10 cellular contexts compared by ENCODE assay signal in the genomic region with DNA sequence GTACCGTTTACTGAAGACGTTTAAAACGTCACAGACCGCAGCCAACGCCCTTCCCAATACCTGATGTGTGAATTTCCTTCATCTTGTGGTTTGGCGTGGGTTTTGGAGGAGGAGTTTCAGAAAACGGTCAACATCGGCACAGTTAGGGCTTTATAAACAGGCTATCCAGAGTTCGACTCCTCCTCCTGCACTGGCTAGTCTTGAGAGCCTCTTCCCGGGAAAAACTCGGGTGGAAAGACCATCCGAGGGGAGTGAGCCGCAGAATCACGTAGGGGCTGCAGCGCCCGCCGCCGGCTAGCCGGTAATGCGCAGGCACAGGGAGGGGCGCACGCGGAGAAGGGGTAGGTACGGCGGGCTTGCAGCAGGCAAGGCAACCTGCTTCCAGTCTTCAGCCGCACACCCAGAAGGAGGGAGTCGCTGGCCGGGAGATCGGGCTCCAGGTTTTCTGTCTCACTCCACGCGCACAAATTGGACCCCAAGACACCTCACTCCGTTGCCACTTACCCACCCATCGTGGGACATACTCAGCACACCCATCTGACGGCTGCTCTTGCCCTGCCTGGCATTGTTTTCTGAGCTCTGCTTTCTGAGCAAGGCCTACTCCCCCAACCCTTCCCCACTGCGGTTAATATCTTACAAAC. TPM values are rescaled to one million over a fixed set of nuclear protein-coding genes. Genes with fewer than 3 reads are reported as not detected.
DNase-seq lines count a peak whose midpoint lies in the region; ATAC-seq and TF ChIP-seq lines count a peak whose summit lies in the region.
"Had no signal": no experiment of that assay in that cellular context is flagged by ENCODE, and none has a peak within 500 bp of the region (broad histone marks: within the 10 kb centered on the region; RNA-seq: fewer than 3 reads in every experiment).

No MANE protein-coding gene starts in this region.

- peaks cover 0 to 6% of the 10 kb centered on the region in 2 donors for H3K27me3 ChIP-seq in tibial nerve
- H3K27me3 ChIP-seq in HAP-1 (ENCODE audit: low read depth): no peaks in the 10 kb centered on the region

- H3K9me3 ChIP-seq in tibial nerve (peaks cover 0 to 23% (median 5%) of the 10 kb centered on the region in 4 donors), HAP-1 (no peaks in the 10 kb centered on the region)

- H3K4me3 ChIP-seq in tibial nerve: peak overlapping the region; percentile 5 to 39 (median 20)
- no peak overlapping the region for H3K4me3 ChIP-seq in HAP-1

- peak overlapping the region; percentile 75 for H3K27ac Mint-ChIP-seq in activated naive CD4-positive, alpha-beta T cell treated with anti-CD3 and anti-CD28 coated beads, Interleukin-2, amount 10 ng/mL, durations not matched to agents 7 days and 5 days
- peak overlapping the region; percentile 73 for H3K27ac Mint-ChIP-seq in dendritic cell treated with granulocyte-macrophage colony-stimulating factor and Interleukin-4, amounts not matched to agents 40 ng/mL and 50 ng/mL, for 4 days
- H3K27ac Mint-ChIP-seq in memory B cell: no peak overlapping the region

- peaks cover 12% of the 10 kb centered on the region for H3K27me3 Mint-ChIP-seq in activated naive CD4-positive, alpha-beta T cell treated with anti-CD3 and anti-CD28 coated beads, Interleukin-2, amount 10 ng/mL, durations not matched to agents 7 days and 5 days
- H3K27me3 Mint-ChIP-seq in dendritic cell treated with granulocyte-macrophage colony-stimulating factor and Interleukin-4, amounts not matched to agents 40 ng/mL and 50 ng/mL, for 4 days: peaks cover 4% of the 10 kb centered on the region
- peaks cover 12% of the 10 kb centered on the region for H3K27me3 Mint-ChIP-seq in memory B cell

- CTCF ChIA-PET in activated naive CD4-positive, alpha-beta T cell treated with anti-CD3 and anti-CD28 coated beads, Interleukin-2, amount 10 ng/mL, durations not matched to agents 7 days and 5 days (lab: Charles Lee): interaction anchor here (1.1 to 1.7 kb wide), 3 partner anchors 84 to 92 kb away, joined by 3 to 6 read pairs (median 4); partner anchors contain the start of genes BLZF1 and NME7

- ATAC-seq in memory B cell (ENCODE audit: low read depth) (peak; percentile 29), HG03521 (IDR thresholded peaks at IDR 0.05; ENCODE audit: unreplicated experiment) (no peak), HG02623 (IDR thresholded peaks at IDR 0.05; ENCODE audit: unreplicated experiment) (no peak)
- ATAC-seq: activated CD4-positive, CD25-positive, alpha-beta regulatory T cell treated with anti-CD3 and anti-CD28 coated beads, Interleukin-2, amount 50 U/mL, for 24 hours had no signal

- H3K36me3 ChIP-seq in tibial nerve (peaks cover 0 to 2% (median 0%) of the 10 kb centered on the region in 3 donors), HAP-1 (replicated peaks) (peaks cover under 1% of the 10 kb centered on the region; the same call in 1 of the 2 replicates)

- intact Hi-C loops in dendritic cell treated with granulocyte-macrophage colony-stimulating factor and Interleukin-4, amounts not matched to agents 40 ng/mL and 50 ng/mL, for 4 days (cut with micrococcal nuclease): no loop called here

- no peak overlapping the region for H3K27ac ChIP-seq in tibial nerve

- peaks cover 27% of the 10 kb centered on the region for H3K4me1 Mint-ChIP-seq in activated naive CD4-positive, alpha-beta T cell treated with anti-CD3 and anti-CD28 coated beads, Interleukin-2, amount 10 ng/mL, durations not matched to agents 7 days and 5 days
- H3K4me1 Mint-ChIP-seq in dendritic cell treated with granulocyte-macrophage colony-stimulating factor and Interleukin-4, amounts not matched to agents 40 ng/mL and 50 ng/mL, for 4 days (ENCODE audit: low read depth): peaks cover 12% of the 10 kb centered on the region
- no peaks in the 10 kb centered on the region for H3K4me1 Mint-ChIP-seq in memory B cell

- WGBS in tibial nerve, 2 donors: 10 to 17% methylated on average over 29 to 35 of the region's 35 CpGs

- peaks cover 4% of the 10 kb centered on the region for H3K36me3 Mint-ChIP-seq in activated naive CD4-positive, alpha-beta T cell treated with anti-CD3 and anti-CD28 coated beads, Interleukin-2, amount 10 ng/mL, durations not matched to agents 7 days and 5 days
- H3K36me3 Mint-ChIP-seq in dendritic cell treated with granulocyte-macrophage colony-stimulating factor and Interleukin-4, amounts not matched to agents 40 ng/mL and 50 ng/mL, for 4 days (ENCODE audit: low read depth): peaks cover 7% of the 10 kb centered on the region
- peaks cover 3% of the 10 kb centered on the region for H3K36me3 Mint-ChIP-seq in memory B cell

- H3K4me1 ChIP-seq in tibial nerve (peaks cover 0 to 8% (median 0%) of the 10 kb centered on the region in 4 donors), HAP-1 (no peaks in the 10 kb centered on the region)

- peak overlapping the region; percentile 51 for H3K4me3 Mint-ChIP-seq in activated naive CD4-positive, alpha-beta T cell treated with anti-CD3 and anti-CD28 coated beads, Interleukin-2, amount 10 ng/mL, durations not matched to agents 7 days and 5 days
- peak overlapping the region; percentile 76 for H3K4me3 Mint-ChIP-seq in dendritic cell treated with granulocyte-macrophage colony-stimulating factor and Interleukin-4, amounts not matched to agents 40 ng/mL and 50 ng/mL, for 4 days
- H3K4me3 Mint-ChIP-seq in memory B cell: no peak overlapping the region

- peak; percentile 50 for DNase-seq in activated naive CD4-positive, alpha-beta T cell treated with anti-CD3 and anti-CD28 coated beads, Interleukin-2, amount 10 ng/mL, durations not matched to agents 7 days and 5 days
- DNase-seq in activated naive CD4-positive, alpha-beta T cell treated with Interleukin-2 at 50 U/mL for 16 hours: no peak
- DNase-seq in memory B cell (ENCODE audit: low spot score in 2 of 2) (no peak), tibial nerve (ENCODE audit: low spot score in 2 of 2) (no peak), HAP-1 (ENCODE audit: low spot score in 2 of 2) (no peak)
- DNase-seq: DMS79 had no signal

- no peak for TF ChIP-seq POLR2A in tibial nerve (IDR thresholded peaks at IDR 0.05)

- in situ Hi-C loops in HAP-1 (cut with MboI; ENCODE audit: low sequenced_read_pairs): no loop called here

- H3K9me3 Mint-ChIP-seq in activated naive CD4-positive, alpha-beta T cell treated with anti-CD3 and anti-CD28 coated beads, Interleukin-2, amount 10 ng/mL, durations not matched to agents 7 days and 5 days: peaks cover 10% of the 10 kb centered on the region
- peaks cover 10% of the 10 kb centered on the region for H3K9me3 Mint-ChIP-seq in dendritic cell treated with granulocyte-macrophage colony-stimulating factor and Interleukin-4, amounts not matched to agents 40 ng/mL and 50 ng/mL, for 4 days
- peaks cover 8% of the 10 kb centered on the region for H3K9me3 Mint-ChIP-seq in memory B cell

- no peak for TF ChIP-seq CTCF in tibial nerve (IDR thresholded peaks at IDR 0.05)

- TF ChIP-seq EP300 in tibial nerve (IDR thresholded peaks at IDR 0.05): no peak

RNA-seq across cellular contexts. Expression of gene SLC19A2, which starts 25.4 kb away (rescaled TPM):
- 10 to 100 TPM; 25.1 to 51.6 (median 35.6) TPM for total RNA-seq in tibial nerve

RNA-seq across cellular contexts. Expression of gene CCDC181, which starts 33.0 kb away (rescaled TPM):
- total RNA-seq in tibial nerve: 1 to 10 TPM in 3 of 4 donors, under 1 TPM in 1; 0.39 to 3.6 (median 1.6) TPM
